In genomic region chr1:214377886-214378285, GRCh38 we compare ENCODE assay signal across 16 cellular contexts.
A peak's percentile ranks its signal among the peaks of the same experiment; 100 is the strongest.
DNase-seq lines count a peak whose midpoint lies in the region; ATAC-seq and TF ChIP-seq lines count a peak whose summit lies in the region.
"Had no signal": no experiment of that assay in that cellular context is flagged by ENCODE, and none has a peak within 500 bp of the region (broad histone marks: within the 10 kb centered on the region; RNA-seq: fewer than 3 reads in every experiment).

No MANE protein-coding gene starts in this region.

- H3K4me2 ChIP-seq in fibroblast of lung (ENCODE audit: extremely low read depth, insufficient read depth, low read length): peak overlapping the region; percentile 27

- no peak overlapping the region for H3K4me3 Mint-ChIP-seq in T-cell
- H3K4me3 Mint-ChIP-seq: activated CD4-positive, alpha-beta memory T cell treated with anti-CD3 and anti-CD28 coated beads, Interleukin-2, amount 10 ng/mL, durations not matched to agents 7 days and 5 days; CD14-positive monocyte had no signal

- no peaks in the 10 kb centered on the region for H3K79me2 ChIP-seq in fibroblast of lung (ENCODE audit: control insufficient read depth, insufficient read depth, low read length)

- H3K27me3 Mint-ChIP-seq in T-cell: no peaks in the 10 kb centered on the region

- TF ChIP-seq POLR2A in prostate gland (IDR thresholded peaks at IDR 0.05): no peak

- H3K9me3 Mint-ChIP-seq in T-cell: no peaks in the 10 kb centered on the region
- H3K9me3 Mint-ChIP-seq: activated CD4-positive, alpha-beta memory T cell treated with anti-CD3 and anti-CD28 coated beads, Interleukin-2, amount 10 ng/mL, durations not matched to agents 7 days and 5 days had no signal

- H3K4me3 ChIP-seq in SJSA1: no peak overlapping the region
- no peak overlapping the region for H3K4me3 ChIP-seq in fibroblast of lung (replicated peaks in 1 of 4; ENCODE audit: control extremely low read depth in 1 of 4, insufficient read depth in 1 of 4, low read depth in 3 of 4, low read length in 4 of 4)
- no peak overlapping the region for H3K4me3 ChIP-seq in prostate gland
- H3K4me3 ChIP-seq: cardiac muscle cell had no signal

- no peaks in the 10 kb centered on the region for H4K20me1 ChIP-seq in fibroblast of lung (ENCODE audit: control insufficient read depth, extremely low read depth, insufficient read depth, low read length)

- H3K9ac ChIP-seq in fibroblast of lung (ENCODE audit: insufficient read depth, low read length): no peak overlapping the region

- CTCF ChIA-PET in T-cell (lab: Charles Lee): interaction anchor here in 1 of 2 donors (0.6 kb wide), 1 partner anchor 118 kb away, joined by 3 read pairs; no protein-coding TSS in a partner anchor

- TF ChIP-seq CTCF in fibroblast of lung (conservative IDR thresholded peaks at IDR 0.05 in 1 of 2, IDR thresholded peaks at IDR 0.05 in 1 of 2; ENCODE audit: low read depth in 1 of 2, low read length in 2 of 2) (no peak), prostate gland (IDR thresholded peaks at IDR 0.05) (no peak)

- H3K36me3 Mint-ChIP-seq in T-cell: no peaks in the 10 kb centered on the region
- H3K36me3 Mint-ChIP-seq: CD14-positive monocyte had no signal

- H3K9me3 ChIP-seq in SJSA1 (replicated peaks) (no peaks in the 10 kb centered on the region), fibroblast of lung (ENCODE audit: control insufficient read depth, insufficient read depth, low read depth, low read length) (no peaks in the 10 kb centered on the region), prostate gland (no peaks in the 10 kb centered on the region)

- POLR2A ChIA-PET in T-cell (lab: Charles Lee): no interaction called here

- no peak for ATAC-seq in GM21786 (IDR thresholded peaks at IDR 0.05; ENCODE audit: unreplicated experiment)
- no peak for ATAC-seq in T-cell (replicated peaks in 1 of 4)

- H3K27me3 ChIP-seq in SJSA1 (replicated peaks): no peaks in the 10 kb centered on the region
- no peaks in the 10 kb centered on the region for H3K27me3 ChIP-seq in fibroblast of lung (ENCODE audit: control insufficient read depth, insufficient read depth, low read length)
- H3K27me3 ChIP-seq in prostate gland (replicated peaks; ENCODE audit: insufficient read depth): no peaks in the 10 kb centered on the region
- H3K27me3 ChIP-seq: cardiac muscle cell had no signal

- DNase-seq in Daoy (ENCODE audit: low read depth): peak; percentile 70
- peak; percentile 80 to 92 for DNase-seq in SJSA1 (ENCODE audit: low read depth in 1 of 2, low spot score in 2 of 2)
- peak; percentile 62 to 94 for DNase-seq in fibroblast of lung (ENCODE audit: low read depth in 2 of 2)
- peak; percentile 32 for DNase-seq in prostate gland (ENCODE audit: low spot score)
- no peak for DNase-seq in stimulated activated CD4-positive, alpha-beta T cell treated with anti-CD3 and anti-CD28 coated beads, Interleukin-1b, Interleukin-23, amount 100 ng/mL, for 48 hours
- DNase-seq in NCI-H128 (lab: John Stamatoyannopoulos, UW; ENCODE audit: unreplicated experiment): no peak
- DNase-seq in T-cell: no peak
- DNase-seq: activated CD4-positive, alpha-beta memory T cell treated with anti-CD3 and anti-CD28 coated beads, Interleukin-2, amount 10 ng/mL, durations not matched to agents 7 days and 5 days; activated effector memory CD4-positive, alpha-beta T cell treated with anti-CD3 and anti-CD28 coated beads, Interleukin-2, amount 50 U/mL, for 16 hours; NCI-H187; NCI-H69; RPMI8226; stimulated activated CD4-positive, alpha-beta T cell treated with anti-CD3 and anti-CD28 coated beads, Interleukin-2, amount 100 ng/mL, for 24 hours had no signal

- H3K36me3 ChIP-seq in SJSA1 (peaks cover 86% of the 10 kb centered on the region), fibroblast of lung (ENCODE audit: control insufficient read depth, insufficient read depth, low read length) (no peaks in the 10 kb centered on the region), prostate gland (no peaks in the 10 kb centered on the region)

- H3K4me1 ChIP-seq in SJSA1 (replicated peaks) (peaks cover 32% of the 10 kb centered on the region), fibroblast of lung (ENCODE audit: control insufficient read depth, extremely low read depth, insufficient read depth, low read length) (peaks cover 11% of the 10 kb centered on the region), prostate gland (replicated peaks) (no peaks in the 10 kb centered on the region)

- H3K27ac ChIP-seq in SJSA1 (peak overlapping the region; percentile 96), fibroblast of lung (ENCODE audit: insufficient read depth, low read length) (no peak overlapping the region), prostate gland (peak overlapping the region; percentile 1 to 17)
- H3K27ac ChIP-seq: cardiac muscle cell had no signal

- intact Hi-C loops in prostate gland (cut with DNase I): loop anchor here (5.0 kb wide), 1 partner anchor 41 kb away; no protein-coding TSS in a partner anchor

- H2AFZ ChIP-seq in fibroblast of lung (ENCODE audit: low read length): no peak overlapping the region

- H3K4me1 Mint-ChIP-seq in T-cell: no peaks in the 10 kb centered on the region
- H3K4me1 Mint-ChIP-seq: activated CD4-positive, alpha-beta memory T cell treated with anti-CD3 and anti-CD28 coated beads, Interleukin-2, amount 10 ng/mL, durations not matched to agents 7 days and 5 days; CD14-positive monocyte had no signal

- 41% methylated on average over 9 of the region's 9 CpGs for WGBS in prostate gland

- no peak overlapping the region for H3K27ac Mint-ChIP-seq in T-cell
- H3K27ac Mint-ChIP-seq: activated CD4-positive, alpha-beta memory T cell treated with anti-CD3 and anti-CD28 coated beads, Interleukin-2, amount 10 ng/mL, durations not matched to agents 7 days and 5 days; CD14-positive monocyte had no signal

Comparison
In these comparisons a context has a peak if more than half of its experiments do, and no peak if none do; other contexts are left out.
1. DNase-seq: peak in Daoy (single experiment), SJSA1 (2 of 2), fibroblast of lung (2 of 2) and prostate gland (single experiment); none in stimulated activated CD4-positive, alpha-beta T cell treated with anti-CD3 and anti-CD28 coated beads, Interleukin-1b, Interleukin-23, amount 100 ng/mL, for 48 hours (single experiment), NCI-H128 (single experiment) and T-cell (0 of 34).